In the genomic region with DNA sequence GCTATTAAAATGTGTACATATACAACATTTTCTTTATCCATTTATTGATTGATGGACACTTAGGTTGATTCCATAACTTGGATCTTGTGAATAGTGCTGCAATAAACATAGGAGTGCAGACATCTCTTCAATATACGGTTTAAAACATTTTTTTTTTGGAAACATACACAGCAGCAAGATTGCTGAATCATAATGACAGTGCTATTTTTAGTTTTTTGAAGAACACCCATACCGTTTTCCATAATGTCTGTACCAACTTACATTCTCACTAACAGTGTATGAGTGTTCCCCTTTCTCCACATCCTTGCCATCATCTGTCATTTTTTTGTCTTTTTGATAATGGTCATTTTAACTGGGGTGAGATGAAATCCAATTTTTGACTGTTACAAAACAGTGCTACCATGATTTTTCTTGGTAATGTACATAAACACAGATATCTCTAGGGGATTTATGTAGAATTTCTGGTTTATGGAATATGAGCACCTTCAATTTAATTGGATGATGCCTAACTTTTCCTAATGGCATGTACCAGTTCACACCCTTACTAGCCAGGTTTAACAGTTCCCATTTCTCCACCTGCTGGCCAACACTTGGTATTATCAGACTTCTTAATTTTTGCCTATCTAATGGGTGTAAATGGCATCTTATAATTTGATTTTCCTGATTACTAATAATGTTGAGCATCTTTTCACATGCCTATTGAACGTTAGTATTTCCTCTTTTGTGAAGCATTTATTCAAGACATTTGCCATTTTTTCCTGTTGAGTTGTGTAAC, we compare ENCODE assay signal across 8 cellular contexts. TPM values are rescaled to one million over a fixed set of nuclear protein-coding genes. Genes with fewer than 3 reads are reported as not detected.
DNase-seq lines count a peak whose midpoint lies in the region; ATAC-seq, FAIRE-seq and TF ChIP-seq lines count a peak whose summit lies in the region.

No MANE protein-coding gene starts in this region.

- H3K18ac ChIP-seq in H9 (ENCODE audit: insufficient read length, low read depth, low read length): no peak overlapping the region

- H2BK5ac ChIP-seq in H9 (ENCODE audit: insufficient read length, low read length): no peak overlapping the region

- no peak overlapping the region for H3K4ac ChIP-seq in H9 (ENCODE audit: low read depth, low read length)

- H3K4me1 Mint-ChIP-seq in activated CD4-positive, alpha-beta T cell treated with anti-CD3 and anti-CD28 coated beads, Interleukin-2, amount 10 ng/mL, durations not matched to agents 7 days and 5 days: peaks cover 29% of the 10 kb centered on the region
- 0 out of 4 replicates have a peak, but pooled peaks cover 0 to 2% of the 10 kb centered on the region in 2 experiments for H3K4me1 Mint-ChIP-seq in H9
- peaks cover 45% of the 10 kb centered on the region for H3K4me1 Mint-ChIP-seq in stimulated activated naive CD8-positive, alpha-beta T cell treated with anti-CD3 and anti-CD28 coated beads, Interleukin-15, amount 100 ng/mL, for 72 hours

- no peak overlapping the region for H3K27ac ChIP-seq in H9 (ENCODE audit: insufficient read length, low read depth, low read length)
- H3K27ac ChIP-seq in pancreas: no peak overlapping the region

- H3K14ac ChIP-seq in H9 (ENCODE audit: insufficient read depth, low read length): no peak overlapping the region

- H4K5ac ChIP-seq in H9 (ENCODE audit: insufficient read length, low read depth, low read length): no peak overlapping the region

- no peak overlapping the region for H2BK20ac ChIP-seq in H9 (ENCODE audit: low read depth, low read length, poor library complexity, severe bottlenecking)

- no CpG with 5 or more reads among the region's 3 CpGs for WGBS in H9 (ENCODE audit: extremely low coverage, insufficient read length, low lambda C conversion rate)
- WGBS in pancreas, 2 donors: 19% methylated on average over 3 of the region's 3 CpGs

- no peak overlapping the region for H3K4me3 Mint-ChIP-seq in activated CD4-positive, alpha-beta T cell treated with anti-CD3 and anti-CD28 coated beads, Interleukin-2, amount 10 ng/mL, durations not matched to agents 7 days and 5 days
- H3K4me3 Mint-ChIP-seq in H9: no peak overlapping the region
- H3K4me3 Mint-ChIP-seq in stimulated activated naive CD8-positive, alpha-beta T cell treated with anti-CD3 and anti-CD28 coated beads, Interleukin-15, amount 100 ng/mL, for 72 hours: no peak overlapping the region

- H2AK5ac ChIP-seq in H9 (ENCODE audit: insufficient read length, low read length): no peak overlapping the region

- H3K79me1 ChIP-seq in H9 (ENCODE audit: insufficient read depth, low read depth, low read length, poor library complexity, severe bottlenecking): no peaks in the 10 kb centered on the region

- no peak overlapping the region for H3K4me3 ChIP-seq in pancreas

- no peak overlapping the region for H4K8ac ChIP-seq in H9 (replicated peaks; ENCODE audit: insufficient read length, low read depth, low read length)

- no peaks in the 10 kb centered on the region for H3K9me3 Mint-ChIP-seq in activated CD4-positive, alpha-beta T cell treated with anti-CD3 and anti-CD28 coated beads, Interleukin-2, amount 10 ng/mL, durations not matched to agents 7 days and 5 days
- H3K9me3 Mint-ChIP-seq in H9: peaks cover 0 to 46% of the 10 kb centered on the region in 2 experiments; a peak in 2 of 5 replicates
- H3K9me3 Mint-ChIP-seq in stimulated activated naive CD8-positive, alpha-beta T cell treated with anti-CD3 and anti-CD28 coated beads, Interleukin-15, amount 100 ng/mL, for 72 hours: no peaks in the 10 kb centered on the region

- H2BK12ac ChIP-seq in H9 (ENCODE audit: insufficient read length, low read depth, low read length): no peak overlapping the region

- intact Hi-C loops in pancreas (cut with DNase I): no loop called here

- peak in 3 of 4 donors; percentile 65 to 71 (median 69) for ATAC-seq in pancreas
- ATAC-seq in stimulated activated naive CD8-positive, alpha-beta T cell treated with anti-CD3 and anti-CD28 coated beads, Interleukin-15, amount 100 ng/mL, for 72 hours: no peak

- no peak overlapping the region for H4K91ac ChIP-seq in H9 (ENCODE audit: insufficient read length, low read depth, low read length)

- H3K27me3 ChIP-seq in H9 (ENCODE audit: insufficient read depth, low read length): no peaks in the 10 kb centered on the region
- H3K27me3 ChIP-seq in pancreas: peaks cover 0 to 23% (median 2%) of the 10 kb centered on the region in 4 donors

- no peaks in the 10 kb centered on the region for H3K36me3 Mint-ChIP-seq in activated CD4-positive, alpha-beta T cell treated with anti-CD3 and anti-CD28 coated beads, Interleukin-2, amount 10 ng/mL, durations not matched to agents 7 days and 5 days (ENCODE audit: low read depth)
- no peaks in the 10 kb centered on the region for H3K36me3 Mint-ChIP-seq in H9 (ENCODE audit: insufficient read depth in 1 of 3, low read depth in 3 of 3)

- H2AFZ ChIP-seq in H9 (ENCODE audit: low read length): no peak overlapping the region

- H3K4me1 ChIP-seq in H9 (ENCODE audit: insufficient read depth, low read length): no peaks in the 10 kb centered on the region
- H3K4me1 ChIP-seq in pancreas: no peaks in the 10 kb centered on the region

- H3K56ac ChIP-seq in H9 (ENCODE audit: insufficient read length, low read depth, low read length): no peak overlapping the region

- H3K9me3 ChIP-seq in H9 (ENCODE audit: control insufficient read depth, low read depth, low read length): no peaks in the 10 kb centered on the region
- H3K9me3 ChIP-seq in pancreas: no peaks in the 10 kb centered on the region

- no peaks in the 10 kb centered on the region for H3K27me3 Mint-ChIP-seq in activated CD4-positive, alpha-beta T cell treated with anti-CD3 and anti-CD28 coated beads, Interleukin-2, amount 10 ng/mL, durations not matched to agents 7 days and 5 days
- peaks cover 12% of the 10 kb centered on the region for H3K27me3 Mint-ChIP-seq in H9 (ENCODE audit: low read depth)
- no peaks in the 10 kb centered on the region for H3K27me3 Mint-ChIP-seq in stimulated activated naive CD8-positive, alpha-beta T cell treated with anti-CD3 and anti-CD28 coated beads, Interleukin-15, amount 100 ng/mL, for 72 hours

- no peak overlapping the region for H3K9ac ChIP-seq in H9 (ENCODE audit: extremely low read depth, insufficient read length, low read length)

- no peak overlapping the region for H2BK15ac ChIP-seq in H9 (ENCODE audit: low read depth, low read length)

- no peak overlapping the region for H2BK120ac ChIP-seq in H9 (ENCODE audit: low read depth, low read length, poor library complexity, severe bottlenecking)

- no peaks in the 10 kb centered on the region for H3K23me2 ChIP-seq in H9 (ENCODE audit: insufficient read length, low read depth, low read length, poor library complexity, severe bottlenecking)

- H3K27ac Mint-ChIP-seq in activated CD4-positive, alpha-beta T cell treated with anti-CD3 and anti-CD28 coated beads, Interleukin-2, amount 10 ng/mL, durations not matched to agents 7 days and 5 days: no peak overlapping the region
- H3K27ac Mint-ChIP-seq in H9: no peak overlapping the region
- H3K27ac Mint-ChIP-seq in stimulated activated naive CD8-positive, alpha-beta T cell treated with anti-CD3 and anti-CD28 coated beads, Interleukin-15, amount 100 ng/mL, for 72 hours: peak overlapping the region in 1 of 2 donors; percentile 78

- peak; percentile 16 for DNase-seq in activated CD4-positive, alpha-beta T cell treated with anti-CD3 and anti-CD28 coated beads, Interleukin-2, amount 10 ng/mL, durations not matched to agents 7 days and 5 days
- DNase-seq in activated CD4-positive, alpha-beta T cell treated with anti-CD3 and anti-CD28 coated beads, Interleukin-2, amount 50 U/mL, for 1 hour: no peak
- no peak for DNase-seq in H9
- peak; percentile 0 for DNase-seq in NCI-H510A (lab: John Stamatoyannopoulos, UW)
- no peak for DNase-seq in pancreas
- DNase-seq in 8988T: no peak
- DNase-seq in stimulated activated naive CD8-positive, alpha-beta T cell treated with anti-CD3 and anti-CD28 coated beads, Interleukin-15, amount 100 ng/mL, for 72 hours: no peak

- no peak overlapping the region for H3T11ph ChIP-seq in H9 (ENCODE audit: low read length)

- peak; percentile 58; the same call in 2 of the 3 replicates for TF ChIP-seq CTCF in H9 (conservative IDR thresholded peaks at IDR 0.05)
- peak in 3 of 4 donors; percentile 22 to 28 (median 24) for TF ChIP-seq CTCF in pancreas (IDR thresholded peaks at IDR 0.05)

- H3K4me2 ChIP-seq in H9 (ENCODE audit: insufficient read depth, insufficient read length, low read length): no peak overlapping the region

- H3K36me3 ChIP-seq in pancreas: no peaks in the 10 kb centered on the region

- H3K79me2 ChIP-seq in H9 (ENCODE audit: insufficient read depth, low read length): no peaks in the 10 kb centered on the region

- H3K23ac ChIP-seq in H9 (ENCODE audit: insufficient read length, low read depth, low read length): no peak overlapping the region

- CTCF ChIA-PET in activated CD4-positive, alpha-beta T cell treated with anti-CD3 and anti-CD28 coated beads, Interleukin-2, amount 10 ng/mL, durations not matched to agents 7 days and 5 days (lab: Charles Lee): no interaction called here

- no peaks in the 10 kb centered on the region for H4K20me1 ChIP-seq in H9 (ENCODE audit: control insufficient read depth, insufficient read depth, insufficient read length)

- POLR2A ChIA-PET in activated CD4-positive, alpha-beta T cell treated with anti-CD3 and anti-CD28 coated beads, Interleukin-2, amount 10 ng/mL, durations not matched to agents 7 days and 5 days (lab: Charles Lee): no interaction called here

- peak; percentile 45 for FAIRE-seq in endometrium (lab: Jason Lieb, UNC)
- FAIRE-seq in pancreas (lab: Jason Lieb, UNC): peak; percentile 80

RNA-seq across cellular contexts. Expression of a gene that starts 21.0 kb away (rescaled TPM):
- 1 to 10 TPM; 6.3 to 8.7 TPM for total RNA-seq in activated CD4-positive, alpha-beta T cell treated with anti-CD3 and anti-CD28 coated beads, Interleukin-2, amount 10 ng/mL, durations not matched to agents 7 days and 5 days
- total RNA-seq in H9 (2021): 9.6 and 11.1 TPM in 2 replicates
- 1 to 10 TPM in 1 of 6 donors, under 1 TPM in 5; 0.28 to 1.3 (median 0.53) TPM for total RNA-seq in pancreas
- 1 to 10 TPM; 1.5 to 3.5 TPM for polyA plus RNA-seq in pancreas

Comparison
In these comparisons a context has a peak if more than half of its experiments do, and no peak if none do; other contexts are left out.
1. DNase-seq: peak in activated CD4-positive, alpha-beta T cell treated with anti-CD3 and anti-CD28 coated beads, Interleukin-2, amount 10 ng/mL, durations not matched to agents 7 days and 5 days (single experiment) and NCI-H510A (single experiment); none in activated CD4-positive, alpha-beta T cell treated with anti-CD3 and anti-CD28 coated beads, Interleukin-2, amount 50 U/mL, for 1 hour (single experiment), H9 (single experiment), pancreas (0 of 6), 8988T (single experiment) and stimulated activated naive CD8-positive, alpha-beta T cell treated with anti-CD3 and anti-CD28 coated beads, Interleukin-15, amount 100 ng/mL, for 72 hours (0 of 2).